ENCODE assay signal across 32 cellular contexts in genomic region chr22:49640366-49641095, GRCh38.
"Had no signal": no experiment of that assay in that cellular context is flagged by ENCODE, and none has a peak within 500 bp of the region (broad histone marks: within the 10 kb centered on the region; RNA-seq: fewer than 3 reads in every experiment).

No MANE protein-coding gene starts in this region.

- H3K4me1 Mint-ChIP-seq: activated B cell treated with CpG ODN at 0.5 μM for 24 hours; activated CD4-positive, alpha-beta T cell treated with anti-CD3 and anti-CD28 coated beads, Interleukin-2, amount 10 ng/mL, durations not matched to agents 24 days and 14 days had no signal

- H3K36me3 ChIP-seq: ascending aorta, breast epithelium, cardiac muscle cell, colonic mucosa, esophagus squamous epithelium, gastroesophageal sphincter, WERI-Rb-1 had no signal

- ATAC-seq: activated CD4-positive, CD25-positive, alpha-beta regulatory T cell treated with anti-CD3 and anti-CD28 coated beads, Interleukin-2, amount 50 U/mL, for 24 hours; activated CD8-positive, alpha-beta T cell treated with anti-CD3 and anti-CD28 coated beads, Interleukin-2, amount 10 ng/mL, durations not matched to agents 7 days and 5 days; activated naive CD4-positive, alpha-beta T cell treated with anti-CD3 and anti-CD28 coated beads, Interleukin-2, amount 50 U/mL, for 72 hours; gastroesophageal sphincter; T-cell had no signal

- H3K27me3 ChIP-seq: ascending aorta, cardiac muscle cell, colonic mucosa had no signal

- H3K27ac Mint-ChIP-seq: activated B cell treated with CpG ODN at 0.5 μM for 24 hours; activated CD4-positive, alpha-beta memory T cell treated with anti-CD3 and anti-CD28 coated beads for 36 hours; activated CD4-positive, alpha-beta T cell treated with anti-CD3 and anti-CD28 coated beads, Interleukin-2, amount 10 ng/mL, durations not matched to agents 24 days and 14 days; activated CD8-positive, alpha-beta T cell treated with anti-CD3 and anti-CD28 coated beads, Interleukin-2, amount 10 ng/mL, durations not matched to agents 7 days and 5 days; activated naive CD8-positive, alpha-beta T cell treated with anti-CD3 and anti-CD28 coated beads, Interleukin-2, amount 10 ng/mL, durations not matched to agents 7 days and 5 days; activated T-cell treated with anti-CD3 and anti-CD28 coated beads, Interleukin-2, amount 50 U/mL, for 24 hours; activated T-cell treated with anti-CD3 and anti-CD28 coated beads, Interleukin-2, amount 50 U/mL, for 72 hours; brain; T-cell; T-helper 1 cell treated with Interleukin-12 subunit alpha and Interleukin-12 subunit beta and Interleukin-4 antibody, amounts not matched to agents 30 μg/mL and 1 μg/mL, for 36 hours had no signal

- H3K4me3 Mint-ChIP-seq: activated B cell treated with CpG ODN at 0.5 μM for 24 hours; activated CD4-positive, alpha-beta memory T cell treated with anti-CD3 and anti-CD28 coated beads for 36 hours; activated CD4-positive, alpha-beta T cell treated with anti-CD3 and anti-CD28 coated beads, Interleukin-2, amount 10 ng/mL, durations not matched to agents 24 days and 14 days; activated CD8-positive, alpha-beta T cell treated with anti-CD3 and anti-CD28 coated beads, Interleukin-2, amount 10 ng/mL, durations not matched to agents 7 days and 5 days; activated naive CD8-positive, alpha-beta T cell treated with anti-CD3 and anti-CD28 coated beads, Interleukin-2, amount 10 ng/mL, durations not matched to agents 7 days and 5 days; activated T-cell treated with anti-CD3 and anti-CD28 coated beads, Interleukin-2, amount 50 U/mL, for 24 hours; activated T-cell treated with anti-CD3 and anti-CD28 coated beads, Interleukin-2, amount 50 U/mL, for 72 hours; brain; T-cell; T-helper 1 cell treated with Interleukin-12 subunit alpha and Interleukin-12 subunit beta and Interleukin-4 antibody, amounts not matched to agents 30 μg/mL and 1 μg/mL, for 36 hours; T-helper 2 cell treated with Interferon-gamma antibody and Interleukin-4, amounts not matched to agents 5 μg/mL and 100 μg/mL, for 36 hours had no signal

- H3K36me3 Mint-ChIP-seq: activated naive CD4-positive, alpha-beta T cell treated with anti-CD3 and anti-CD28 coated beads, Interleukin-2, amount 50 U/mL, for 72 hours; brain had no signal

- H3K9me3 Mint-ChIP-seq: activated B cell treated with CpG ODN at 0.5 μM for 24 hours; activated CD4-positive, alpha-beta memory T cell treated with anti-CD3 and anti-CD28 coated beads for 36 hours; activated CD4-positive, alpha-beta T cell treated with anti-CD3 and anti-CD28 coated beads, Interleukin-2, amount 10 ng/mL, durations not matched to agents 24 days and 14 days; activated naive CD4-positive, alpha-beta T cell treated with anti-CD3 and anti-CD28 coated beads, Interleukin-2, amount 50 U/mL, for 72 hours; activated naive CD8-positive, alpha-beta T cell treated with anti-CD3 and anti-CD28 coated beads, Interleukin-2, amount 10 ng/mL, durations not matched to agents 7 days and 5 days; activated T-cell treated with anti-CD3 and anti-CD28 coated beads, Interleukin-2, amount 50 U/mL, for 24 hours; T-cell; T-helper 1 cell treated with Interleukin-12 subunit alpha and Interleukin-12 subunit beta and Interleukin-4 antibody, amounts not matched to agents 30 μg/mL and 1 μg/mL, for 36 hours; T-helper 2 cell treated with Interferon-gamma antibody and Interleukin-4, amounts not matched to agents 5 μg/mL and 100 μg/mL, for 36 hours had no signal

- H3K4me3 ChIP-seq: ascending aorta, breast epithelium, cardiac muscle cell, colonic mucosa, esophagus squamous epithelium, gastroesophageal sphincter had no signal

- H3K27me3 Mint-ChIP-seq: activated B cell treated with CpG ODN at 0.5 μM for 24 hours; activated CD4-positive, alpha-beta memory T cell treated with anti-CD3 and anti-CD28 coated beads for 36 hours; activated CD4-positive, alpha-beta T cell treated with anti-CD3 and anti-CD28 coated beads, Interleukin-2, amount 10 ng/mL, durations not matched to agents 24 days and 14 days; activated naive CD8-positive, alpha-beta T cell treated with anti-CD3 and anti-CD28 coated beads, Interleukin-2, amount 10 ng/mL, durations not matched to agents 7 days and 5 days; activated T-cell treated with anti-CD3 and anti-CD28 coated beads, Interleukin-2, amount 50 U/mL, for 24 hours; T-cell had no signal

- H3K27ac ChIP-seq: ascending aorta, breast epithelium, cardiac muscle cell, colonic mucosa, epithelial cell of prostate, esophagus squamous epithelium, gastroesophageal sphincter, WERI-Rb-1 had no signal

- H3K4me1 ChIP-seq: ascending aorta, breast epithelium, colonic mucosa, esophagus squamous epithelium, gastroesophageal sphincter had no signal

- DNase-seq: activated B cell treated with CpG ODN at 0.5 μM for 24 hours; activated CD4-positive, alpha-beta memory T cell treated with anti-CD3 and anti-CD28 coated beads for 36 hours; activated CD4-positive, alpha-beta T cell treated with anti-CD3 and anti-CD28 coated beads, Interleukin-2, amount 10 ng/mL, durations not matched to agents 24 days and 14 days; activated CD8-positive, alpha-beta memory T cell treated with anti-CD3 and anti-CD28 coated beads, Interleukin-2, amount 50 U/mL, for 48 hours; activated CD8-positive, alpha-beta T cell treated with anti-CD3 and anti-CD28 coated beads, Interleukin-2, amount 10 ng/mL, durations not matched to agents 7 days and 5 days; activated effector memory CD4-positive, alpha-beta T cell treated with Interleukin-2 at 50 U/mL for 16 hours; activated gamma-delta T cell treated with Interleukin-2 at 50 U/mL for 16 hours; activated naive CD4-positive, alpha-beta T cell treated with Interleukin-2 at 50 U/mL for 16 hours; activated naive CD8-positive, alpha-beta T cell treated with anti-CD3 and anti-CD28 coated beads, Interleukin-2, amount 10 ng/mL, durations not matched to agents 7 days and 5 days; activated T-cell treated with anti-CD3 and anti-CD28 coated beads for 4 hours; activated T-cell treated with anti-CD3 and anti-CD28 coated beads, Interleukin-2, amount 50 U/mL, for 24 hours; activated T-cell treated with anti-CD3 and anti-CD28 coated beads, Interleukin-2, amount 50 U/mL, for 72 hours; central memory CD4-positive, alpha-beta T cell; cerebellar nuclear complex; colonic mucosa; effector CD8-positive, alpha-beta T cell; esophagus squamous epithelium; foreskin melanocyte; SW 1271; T-cell; T1000; WERI-Rb-1 had no signal

- H3K9me3 ChIP-seq: ascending aorta, breast epithelium, colonic mucosa, esophagus squamous epithelium, gastroesophageal sphincter had no signal
